ENCODE assay signal across 21 cellular contexts in the genomic region with DNA sequence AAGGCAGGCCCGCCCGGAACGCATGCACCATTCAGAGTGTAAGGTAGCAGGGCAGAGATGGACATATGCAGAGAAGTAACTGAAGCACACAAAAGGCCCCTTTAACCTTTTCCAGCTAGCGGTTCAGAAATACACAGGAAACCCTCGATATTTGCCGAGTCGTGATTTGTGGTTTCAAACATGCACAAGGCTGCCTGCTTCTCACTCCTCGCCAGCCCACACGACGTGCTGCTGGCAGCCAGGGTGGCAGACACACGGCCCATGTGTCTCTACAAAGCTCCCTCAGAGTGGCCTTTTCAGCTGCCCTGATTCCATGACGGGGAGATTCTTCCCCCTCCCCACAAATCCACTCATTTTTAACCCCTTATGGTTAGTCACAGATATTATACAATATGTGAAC. TPM values are rescaled to one million over a fixed set of nuclear protein-coding genes. Genes with fewer than 3 reads are reported as not detected.
"Had no signal": no experiment of that assay in that cellular context is flagged by ENCODE, and none has a peak within 500 bp of the region (broad histone marks: within the 10 kb centered on the region; RNA-seq: fewer than 3 reads in every experiment).

No MANE protein-coding gene starts in this region.

- H3K4me1 ChIP-seq: pancreas, psoas muscle, right atrium auricular region, uterus had no signal

- H3K36me3 Mint-ChIP-seq: activated naive CD4-positive, alpha-beta T cell treated with anti-CD3 and anti-CD28 coated beads, Interleukin-2, amount 50 U/mL, for 24 hours; memory B cell had no signal

- H3K27ac Mint-ChIP-seq: activated B cell treated with CpG ODN at 0.5 μM for 24 hours; activated naive CD4-positive, alpha-beta T cell treated with anti-CD3 and anti-CD28 coated beads, Interleukin-2, amount 50 U/mL, for 24 hours; activated T-helper 1 cell treated with anti-CD3 and anti-CD28 coated beads, Interleukin-12 subunit alpha, Interleukin-12 subunit beta, Interleukin-2, Interleukin-4 antibody, amounts not matched to agents 30 ng/mL and 10 ng/mL and 1 ng/mL, durations not matched to agents 14 hours and 24 hours and 36 hours; dendritic cell treated with granulocyte-macrophage colony-stimulating factor and Interleukin-4, amounts not matched to agents 40 ng/mL and 50 ng/mL, for 4 days; memory B cell; nephron; stimulated activated naive CD8-positive, alpha-beta T cell treated with anti-CD3 and anti-CD28 coated beads, Interleukin-15, amount 100 ng/mL, for 72 hours had no signal

- H3K4me3 Mint-ChIP-seq: activated B cell treated with CpG ODN at 0.5 μM for 24 hours; activated naive CD4-positive, alpha-beta T cell treated with anti-CD3 and anti-CD28 coated beads, Interleukin-2, amount 50 U/mL, for 24 hours; activated T-helper 1 cell treated with anti-CD3 and anti-CD28 coated beads, Interleukin-12 subunit alpha, Interleukin-12 subunit beta, Interleukin-2, Interleukin-4 antibody, amounts not matched to agents 30 ng/mL and 10 ng/mL and 1 ng/mL, durations not matched to agents 14 hours and 24 hours and 36 hours; dendritic cell treated with granulocyte-macrophage colony-stimulating factor and Interleukin-4, amounts not matched to agents 40 ng/mL and 50 ng/mL, for 4 days; memory B cell; nephron; stimulated activated naive CD8-positive, alpha-beta T cell treated with anti-CD3 and anti-CD28 coated beads, Interleukin-15, amount 100 ng/mL, for 72 hours had no signal

- H3K27ac ChIP-seq: brain microvascular endothelial cell, heart left ventricle, pancreas, psoas muscle, right atrium auricular region, tibial artery, uterus had no signal

- DNase-seq: activated B cell treated with CpG ODN at 0.5 μM for 24 hours; activated CD4-positive, alpha-beta T cell treated with anti-CD3 and anti-CD28 coated beads for 4 hours; activated CD4-positive, alpha-beta T cell treated with anti-CD3 and anti-CD28 coated beads, Interleukin-2, amount 50 U/mL, for 48 hours; activated gamma-delta T cell; brain microvascular endothelial cell; caudate nucleus; effector CD4-positive, alpha-beta T cell; heart left ventricle; left cardiac atrium; pancreas; psoas muscle; stimulated activated naive CD8-positive, alpha-beta T cell treated with anti-CD3 and anti-CD28 coated beads, Interleukin-15, amount 100 ng/mL, for 72 hours; tibial artery; uterus had no signal

- H3K4me3 ChIP-seq: heart left ventricle, pancreas, psoas muscle, right atrium auricular region, tibial artery, uterus had no signal

- H3K27me3 ChIP-seq: heart left ventricle, pancreas, right atrium auricular region, tibial artery, uterus had no signal

- ATAC-seq: heart left ventricle; left cardiac atrium; pancreas; psoas muscle; stimulated activated naive CD8-positive, alpha-beta T cell treated with anti-CD3 and anti-CD28 coated beads, Interleukin-15, amount 100 ng/mL, for 72 hours had no signal

- H3K9me3 ChIP-seq: heart left ventricle, pancreas, psoas muscle, right atrium auricular region, tibial artery, uterus had no signal

- H3K4me1 Mint-ChIP-seq: activated B cell treated with CpG ODN at 0.5 μM for 24 hours; activated naive CD4-positive, alpha-beta T cell treated with anti-CD3 and anti-CD28 coated beads, Interleukin-2, amount 50 U/mL, for 24 hours; memory B cell; nephron; stimulated activated naive CD8-positive, alpha-beta T cell treated with anti-CD3 and anti-CD28 coated beads, Interleukin-15, amount 100 ng/mL, for 72 hours had no signal

- H3K36me3 ChIP-seq: brain microvascular endothelial cell, heart left ventricle, pancreas, right atrium auricular region, tibial artery, uterus had no signal

- H3K9me3 Mint-ChIP-seq: activated B cell treated with CpG ODN at 0.5 μM for 24 hours; activated naive CD4-positive, alpha-beta T cell treated with anti-CD3 and anti-CD28 coated beads, Interleukin-2, amount 50 U/mL, for 24 hours; activated T-helper 1 cell treated with anti-CD3 and anti-CD28 coated beads, Interleukin-12 subunit alpha, Interleukin-12 subunit beta, Interleukin-2, Interleukin-4 antibody, amounts not matched to agents 30 ng/mL and 10 ng/mL and 1 ng/mL, durations not matched to agents 14 hours and 24 hours and 36 hours; dendritic cell treated with granulocyte-macrophage colony-stimulating factor and Interleukin-4, amounts not matched to agents 40 ng/mL and 50 ng/mL, for 4 days; memory B cell; nephron; stimulated activated naive CD8-positive, alpha-beta T cell treated with anti-CD3 and anti-CD28 coated beads, Interleukin-15, amount 100 ng/mL, for 72 hours had no signal

RNA-seq across cellular contexts. Expression of a gene that starts 23.6 kb away (rescaled TPM):
- total RNA-seq: activated B cell treated with CpG ODN at 0.5 μM for 24 hours, fibroblast of villous mesenchyme had no signal
